In genomic region chr14:49770212-49770817, GRCh38 we compare ENCODE assay signal across 8 cellular contexts. TPM values are rescaled to one million over a fixed set of nuclear protein-coding genes. Genes with fewer than 3 reads are reported as not detected.
DNase-seq lines count a peak whose midpoint lies in the region; ATAC-seq and TF ChIP-seq lines count a peak whose summit lies in the region.

No MANE protein-coding gene starts in this region.

- DNase-seq in GM03348 (ENCODE audit: low spot score) (peak; percentile 11), OCI-LY7 (ENCODE audit: low spot score) (no peak), progenitor cell of endocrine pancreas (ENCODE audit: low spot score, unreplicated experiment) (no peak), nucleus accumbens (lab: John Stamatoyannopoulos, UW) (no peak)
- DNase-seq in stimulated activated naive CD4-positive, alpha-beta T cell treated with Interleukin-2 at 50 U/mL for 16 hours (lab: John Stamatoyannopoulos, UW), result no peak

- peak overlapping the region; percentile 94 for H3K4me2 ChIP-seq in OCI-LY7 (ENCODE audit: low read length)

- peaks cover 22% of the 10 kb centered on the region for H3K79me2 ChIP-seq in OCI-LY7 (ENCODE audit: insufficient read depth, low read depth, low read length)

- peaks cover 32% of the 10 kb centered on the region for H3K4me1 Mint-ChIP-seq in progenitor cell of endocrine pancreas (ENCODE audit: low read depth)

- H3K27ac ChIP-seq in OCI-LY7 (ENCODE audit: low read depth, low read length, poor library complexity, severe bottlenecking), result no peak overlapping the region
- H3K27ac ChIP-seq in esophagus (ENCODE audit: low read depth in 2 of 2, low read length in 1 of 2), result peak overlapping the region; percentile 63 to 99

- POLR2A ChIA-PET in OCI-LY7 (lab: Charles Lee), result interaction anchor here (0.7 to 2.9 kb wide), 8 partner anchors 11 to 1046 kb away, joined by 3 to 24 read pairs (median 3); no protein-coding TSS in a partner anchor

- no peaks in the 10 kb centered on the region for H3K27me3 ChIP-seq in esophagus (ENCODE audit: control insufficient read depth in 1 of 2, insufficient read depth in 2 of 2, low read length in 2 of 2)

- H3K27ac Mint-ChIP-seq in progenitor cell of endocrine pancreas, result peak overlapping the region; percentile 100

- no peak overlapping the region for H2AFZ ChIP-seq in OCI-LY7 (ENCODE audit: low read length)

- 40 to 56% methylated on average over 4 of the region's 4 CpGs for WGBS in esophagus, 2 donors

- H3K9me3 ChIP-seq in OCI-LY7 (ENCODE audit: low read length), result no peaks in the 10 kb centered on the region
- H3K9me3 ChIP-seq in esophagus (ENCODE audit: control insufficient read depth in 2 of 2, insufficient read depth in 1 of 2, low read depth in 1 of 2, low read length in 1 of 2), result no peaks in the 10 kb centered on the region

- no TSS peak for BruUV-seq in OCI-LY7 (replicated peaks; lab: Mats Ljungman, UMichigan)

- ATAC-seq in HG03460 (IDR thresholded peaks at IDR 0.05; ENCODE audit: unreplicated experiment), result no peak
- no peak for ATAC-seq in GM21515 (IDR thresholded peaks at IDR 0.05; ENCODE audit: unreplicated experiment)

- peaks cover 30% of the 10 kb centered on the region for H3K4me1 ChIP-seq in OCI-LY7 (ENCODE audit: insufficient read depth, low read length, poor library complexity, severe bottlenecking)
- H3K4me1 ChIP-seq in esophagus (ENCODE audit: control insufficient read depth in 2 of 2, insufficient read depth in 2 of 2, low read length in 1 of 2), result peaks cover 0 to 5% of the 10 kb centered on the region in 2 donors

- no peaks in the 10 kb centered on the region for H3K9me2 ChIP-seq in OCI-LY7 (ENCODE audit: insufficient read depth, low read length)

- intact Hi-C loops in OCI-LY7 (cut with micrococcal nuclease; ENCODE audit: unreplicated experiment), result no loop called here

- peak overlapping the region; percentile 73 for H3K4me3 ChIP-seq in OCI-LY7 (ENCODE audit: low read depth, low read length, poor library complexity, severe bottlenecking)
- peak overlapping the region in 1 of 2 donors; percentile 74 for H3K4me3 ChIP-seq in esophagus (ENCODE audit: low read depth in 1 of 2, low read length in 2 of 2)

- H4K20me1 ChIP-seq in OCI-LY7 (ENCODE audit: insufficient read depth, low read length), result peaks cover 7% of the 10 kb centered on the region; the same call in 1 of the 2 replicates

- H3K9me3 Mint-ChIP-seq in progenitor cell of endocrine pancreas (ENCODE audit: low read depth), result no peaks in the 10 kb centered on the region

- H3K4me3 Mint-ChIP-seq in progenitor cell of endocrine pancreas (ENCODE audit: low read depth), result peak overlapping the region; percentile 99

- CTCF ChIA-PET in OCI-LY7 (lab: Charles Lee; ENCODE audit: unreplicated experiment), result no interaction called here

- TF ChIP-seq CTCF in OCI-LY7 (conservative IDR thresholded peaks at IDR 0.05; ENCODE audit: low read length) (no peak), progenitor cell of endocrine pancreas (IDR thresholded peaks at IDR 0.05; ENCODE audit: unreplicated experiment) (no peak)

- peaks cover 10% of the 10 kb centered on the region for H3K36me3 Mint-ChIP-seq in progenitor cell of endocrine pancreas (ENCODE audit: insufficient read depth)

- no peaks in the 10 kb centered on the region for H3K27me3 Mint-ChIP-seq in progenitor cell of endocrine pancreas

- H3K36me3 ChIP-seq in OCI-LY7 (ENCODE audit: insufficient read depth, low read length) (peaks cover 28% of the 10 kb centered on the region), esophagus (ENCODE audit: control insufficient read depth in 2 of 2, insufficient read depth in 2 of 2, low read length in 1 of 2) (no peaks in the 10 kb centered on the region)

RNA-seq across cellular contexts. Expression of gene KLHDC2, which starts 2.4 kb away (rescaled TPM):
- total RNA-seq in OCI-LY7 (2014; rRNA removed; shearing (Covaris generic)), result 55.7 and 68.0 TPM in 2 replicates
- total RNA-seq in OCI-LY7 (2022) (53.7 and 64.9 TPM in 2 replicates), progenitor cell of endocrine pancreas (79.9 and 80.0 TPM in 2 replicates)
- 10 to 100 TPM; 24.2 to 31.6 TPM for polyA plus RNA-seq in esophagus
